Comparison of ENCODE assay signal across 8 cellular contexts in genomic region chr7:155003215-155003999, GRCh38. TPM values are rescaled to one million over a fixed set of nuclear protein-coding genes. Genes with fewer than 3 reads are reported as not detected.
DNase-seq lines count a peak whose midpoint lies in the region; ATAC-seq and TF ChIP-seq lines count a peak whose summit lies in the region.

No MANE protein-coding gene starts in this region.

- no peak for TF ChIP-seq CTCF in GM10248 (IDR thresholded peaks at IDR 0.05; ENCODE audit: control extremely low read depth, extremely low read depth, low read depth, missing control alignments)
- TF ChIP-seq CTCF in H9 (conservative IDR thresholded peaks at IDR 0.05), result no peak
- no peak for TF ChIP-seq CTCF in MM.1S (IDR thresholded peaks at IDR 0.05; ENCODE audit: low read length)
- TF ChIP-seq CTCF in left ventricle myocardium inferior (IDR thresholded peaks at IDR 0.05; ENCODE audit: borderline replicate concordance), result no peak
- TF ChIP-seq CTCF in prostate gland (IDR thresholded peaks at IDR 0.05), result peak in 2 of 4 experiments; percentile 0 to 34

- H2BK120ac ChIP-seq in H9 (ENCODE audit: low read depth, low read length, poor library complexity, severe bottlenecking), result no peak overlapping the region

- no peak overlapping the region for H2BK5ac ChIP-seq in H9 (ENCODE audit: insufficient read length, low read length)

- H3K4me2 ChIP-seq in H9 (ENCODE audit: insufficient read depth, insufficient read length, low read length) (peak overlapping the region; percentile 89), MM.1S (ENCODE audit: low read depth, low read length) (peak overlapping the region; percentile 81)

- H2BK12ac ChIP-seq in H9 (ENCODE audit: insufficient read length, low read depth, low read length), result no peak overlapping the region

- H3K9me2 ChIP-seq in MM.1S (replicated peaks; ENCODE audit: insufficient read depth, low read length), result no peaks in the 10 kb centered on the region

- H3K56ac ChIP-seq in H9 (ENCODE audit: insufficient read length, low read depth, low read length), result no peak overlapping the region

- TF ChIP-seq POLR2A in prostate gland (IDR thresholded peaks at IDR 0.05), result peak; percentile 34

- peak overlapping the region; percentile 71 for H3K9ac ChIP-seq in H9 (ENCODE audit: extremely low read depth, insufficient read length, low read length)
- H3K9ac ChIP-seq in MM.1S (ENCODE audit: low read length), result peak overlapping the region; percentile 98

- no peaks in the 10 kb centered on the region for H4K20me1 ChIP-seq in H9 (ENCODE audit: control insufficient read depth, insufficient read depth, insufficient read length)
- H4K20me1 ChIP-seq in MM.1S (ENCODE audit: insufficient read depth, low read length), result no peaks in the 10 kb centered on the region

- H3K27ac ChIP-seq in H9 (ENCODE audit: insufficient read length, low read depth, low read length) (no peak overlapping the region), MM.1S (ENCODE audit: low read length) (peak overlapping the region; percentile 74), left ventricle myocardium inferior (replicated peaks) (peak overlapping the region; percentile 95), prostate gland (peak overlapping the region; percentile 93 to 95)

- peaks cover 10 to 15% of the 10 kb centered on the region in 2 experiments for H3K4me1 Mint-ChIP-seq in H9
- peaks cover 10 to 17% (median 15%) of the 10 kb centered on the region in 3 donors for H3K4me1 Mint-ChIP-seq in T-cell

- no peak overlapping the region for H4K91ac ChIP-seq in H9 (ENCODE audit: insufficient read length, low read depth, low read length)

- peak overlapping the region; percentile 85 for H3K18ac ChIP-seq in H9 (ENCODE audit: insufficient read length, low read depth, low read length)

- H3K27ac Mint-ChIP-seq in H9, result peak overlapping the region; percentile 76 to 96 (median 92); a peak in 6 of 7 replicates
- peak overlapping the region; percentile 90 to 93 for H3K27ac Mint-ChIP-seq in T-cell

- H2AFZ ChIP-seq in H9 (ENCODE audit: low read length) (no peak overlapping the region), MM.1S (ENCODE audit: low read length) (peak overlapping the region; percentile 96)

- no peak overlapping the region for H2AK5ac ChIP-seq in H9 (ENCODE audit: insufficient read length, low read length)

- WGBS in H9 (ENCODE audit: extremely low coverage, insufficient read length, low lambda C conversion rate), result no CpG with 5 or more reads among the region's 89 CpGs
- WGBS in prostate gland, result under 1% methylated on average over 21 of the region's 89 CpGs

- no peaks in the 10 kb centered on the region for H3K27me3 Mint-ChIP-seq in H9 (ENCODE audit: low read depth)
- no peaks in the 10 kb centered on the region for H3K27me3 Mint-ChIP-seq in T-cell

- no peaks in the 10 kb centered on the region for H3K79me1 ChIP-seq in H9 (ENCODE audit: insufficient read depth, low read depth, low read length, poor library complexity, severe bottlenecking)

- H4K8ac ChIP-seq in H9 (replicated peaks; ENCODE audit: insufficient read length, low read depth, low read length), result no peak overlapping the region

- DNase-seq in GM10248 (ENCODE audit: extremely low spot score), result peak; percentile 97
- peak; percentile 77 for DNase-seq in H9
- DNase-seq in MM.1S, result peak; percentile 89
- DNase-seq in T-cell, result peak; percentile 64 to 86 (median 78)
- DNase-seq in amniotic epithelial cell (ENCODE audit: low read depth), result peak; percentile 65
- DNase-seq in left ventricle myocardium inferior, result peak; percentile 80
- peak; percentile 64 for DNase-seq in prostate gland (ENCODE audit: low spot score)
- DNase-seq in ureter (ENCODE audit: low spot score), result peak; percentile 87

- H3K4me3 Mint-ChIP-seq in H9, result peak overlapping the region; percentile 91 to 97
- peak overlapping the region; percentile 87 to 94 (median 88) for H3K4me3 Mint-ChIP-seq in T-cell

- CTCF ChIA-PET in GM10248 (lab: Yijun Ruan, JAX) (interaction anchor here (0.9 to 2.4 kb wide), 2 partner anchors 76 to 342 kb away, joined by 5 to 10 read pairs; no protein-coding TSS in a partner anchor), T-cell (lab: Charles Lee) (interaction anchor here in 1 of 2 donors (1.4 to 1.7 kb wide), 2 partner anchors 76 to 342 kb away, joined by 5 to 7 read pairs; no protein-coding TSS in a partner anchor)

- peaks cover 21% of the 10 kb centered on the region; the same call in 1 of the 2 replicates for H3K79me2 ChIP-seq in H9 (ENCODE audit: insufficient read depth, low read length)
- H3K79me2 ChIP-seq in MM.1S (ENCODE audit: low read length), result peaks cover 49% of the 10 kb centered on the region

- H3K4me1 ChIP-seq in H9 (ENCODE audit: insufficient read depth, low read length) (peaks cover 4% of the 10 kb centered on the region), MM.1S (ENCODE audit: low read length) (peaks cover 13% of the 10 kb centered on the region), left ventricle myocardium inferior (peaks cover 35% of the 10 kb centered on the region), prostate gland (replicated peaks) (no peaks in the 10 kb centered on the region)

- no peak overlapping the region for H4K5ac ChIP-seq in H9 (ENCODE audit: insufficient read length, low read depth, low read length)

- no peak overlapping the region for H2BK15ac ChIP-seq in H9 (ENCODE audit: low read depth, low read length)

- intact Hi-C loops in left ventricle myocardium inferior (cut with micrococcal nuclease), result no loop called here
- intact Hi-C loops in prostate gland (cut with DNase I), result loop anchor here (2.0 to 10.0 kb wide), 4 partner anchors 71 to 295 kb away; partner anchors contain the start of gene HTR5A

- H3K9me3 ChIP-seq in H9 (ENCODE audit: control insufficient read depth, low read depth, low read length) (no peaks in the 10 kb centered on the region), MM.1S (replicated peaks; ENCODE audit: insufficient read depth, low read length) (no peaks in the 10 kb centered on the region), left ventricle myocardium inferior (replicated peaks) (no peaks in the 10 kb centered on the region), prostate gland (no peaks in the 10 kb centered on the region)

- ATAC-seq in T-cell (replicated peaks in 1 of 4), result peak; percentile 86 to 90 (median 88)

- peak overlapping the region; percentile 99 for H3K14ac ChIP-seq in H9 (ENCODE audit: insufficient read depth, low read length)

- POLR2A ChIA-PET in GM10248 (lab: Yijun Ruan, JAX) (interaction anchor here (1.0 to 1.6 kb wide), 2 partner anchors 202 to 294 kb away, joined by 3 to 8 read pairs; partner anchors contain the start of gene INSIG1), T-cell (lab: Charles Lee) (interaction anchor here in 1 of 2 donors (1.0 kb wide), 1 partner anchor 296 kb away, joined by 3 read pairs; no protein-coding TSS in a partner anchor)

- peak overlapping the region; percentile 98 for H3K4me3 ChIP-seq in MM.1S (ENCODE audit: low read length)
- peak overlapping the region; percentile 99 for H3K4me3 ChIP-seq in left ventricle myocardium inferior
- H3K4me3 ChIP-seq in prostate gland, result peak overlapping the region; percentile 95 to 97

- no peaks in the 10 kb centered on the region for H3K36me3 ChIP-seq in MM.1S (replicated peaks; ENCODE audit: insufficient read depth, low read length)
- H3K36me3 ChIP-seq in left ventricle myocardium inferior, result peaks cover 16% of the 10 kb centered on the region
- no peaks in the 10 kb centered on the region for H3K36me3 ChIP-seq in prostate gland

- no peak overlapping the region; the same call in 1 of the 2 replicates for H3K4ac ChIP-seq in H9 (ENCODE audit: low read depth, low read length)

- H3K36me3 Mint-ChIP-seq in H9 (ENCODE audit: insufficient read depth in 1 of 3, low read depth in 3 of 3) (peaks cover 3 to 11% (median 4%) of the 10 kb centered on the region in 3 experiments; a peak in 5 of 7 replicates), T-cell (no peaks in the 10 kb centered on the region)

- no peak overlapping the region for H3K23ac ChIP-seq in H9 (ENCODE audit: insufficient read length, low read depth, low read length)

- H2BK20ac ChIP-seq in H9 (ENCODE audit: low read depth, low read length, poor library complexity, severe bottlenecking), result no peak overlapping the region

- H3T11ph ChIP-seq in H9 (ENCODE audit: low read length), result no peak overlapping the region

- peaks cover 9% of the 10 kb centered on the region for H3K23me2 ChIP-seq in H9 (ENCODE audit: insufficient read length, low read depth, low read length, poor library complexity, severe bottlenecking)

- H3F3A ChIP-seq in MM.1S (ENCODE audit: insufficient read depth, low read length), result no peaks in the 10 kb centered on the region; the same call in 1 of the 2 replicates

- H3K9me3 Mint-ChIP-seq in H9 (no peaks in the 10 kb centered on the region; a peak in 1 of 5 replicates), T-cell (no peaks in the 10 kb centered on the region)

- H3K27me3 ChIP-seq in H9 (ENCODE audit: insufficient read depth, low read length) (no peaks in the 10 kb centered on the region), MM.1S (replicated peaks; ENCODE audit: insufficient read depth, low read length) (no peaks in the 10 kb centered on the region), left ventricle myocardium inferior (ENCODE audit: low read depth) (no peaks in the 10 kb centered on the region), prostate gland (replicated peaks; ENCODE audit: insufficient read depth) (no peaks in the 10 kb centered on the region)

RNA-seq across cellular contexts. Expression of gene PAXIP1, which starts 0.5 kb away (rescaled TPM):
- total RNA-seq in H9 (2021) (31.0 and 32.6 TPM in 2 replicates), T-cell (10 to 100 TPM; 10.1 to 12.6 (median 12.3) TPM), left ventricle myocardium inferior (5.8 TPM), prostate gland (10 to 100 TPM; 15.8 to 24.1 TPM), ureter (16.4 TPM)
